13 cellular contexts compared by ENCODE assay signal in genomic region chr6:32867559-32868256, GRCh38. TPM values are rescaled to one million over a fixed set of nuclear protein-coding genes. Genes with fewer than 3 reads are reported as not detected.
DNase-seq lines count a peak whose midpoint lies in the region; ATAC-seq and TF ChIP-seq lines count a peak whose summit lies in the region.
"Had no signal": no experiment of that assay in that cellular context is flagged by ENCODE, and none has a peak within 500 bp of the region (broad histone marks: within the 10 kb centered on the region; RNA-seq: fewer than 3 reads in every experiment).

No MANE protein-coding gene starts in this region.

- no peaks in the 10 kb centered on the region for H3K9me3 ChIP-seq in Peyer's patch
- no peaks in the 10 kb centered on the region for H3K9me3 ChIP-seq in Caco-2
- H3K9me3 ChIP-seq: adrenal gland, transverse colon had no signal

- H3K4me1 ChIP-seq in Peyer's patch (peaks cover 0 to 19% (median 6%) of the 10 kb centered on the region in 4 donors), Caco-2 (peaks cover 9% of the 10 kb centered on the region; the same call in 1 of the 2 replicates)

- peak; percentile 25 for ATAC-seq in effector memory CD8-positive, alpha-beta T cell (replicated peaks)
- ATAC-seq in WTC11, result no peak

- H3K4me3 ChIP-seq in Peyer's patch, result no peak overlapping the region
- no peak overlapping the region for H3K4me3 ChIP-seq in Caco-2 (ENCODE audit: low read depth, low read length)
- H3K4me3 ChIP-seq: adrenal gland, transverse colon had no signal

- H3K27me3 Mint-ChIP-seq in activated naive CD4-positive, alpha-beta T cell treated with anti-CD3 and anti-CD28 coated beads, Interleukin-2, amount 10 ng/mL, durations not matched to agents 7 days and 5 days, result peaks cover 7% of the 10 kb centered on the region
- no peaks in the 10 kb centered on the region for H3K27me3 Mint-ChIP-seq in effector memory CD8-positive, alpha-beta T cell
- H3K27me3 Mint-ChIP-seq in Caco-2 (ENCODE audit: insufficient read depth, unreplicated experiment) (peaks cover 21% of the 10 kb centered on the region), WTC11 (ENCODE audit: low read depth) (peaks cover 16% of the 10 kb centered on the region)

- peaks cover 38% of the 10 kb centered on the region for H3K4me1 Mint-ChIP-seq in activated naive CD4-positive, alpha-beta T cell treated with anti-CD3 and anti-CD28 coated beads, Interleukin-2, amount 10 ng/mL, durations not matched to agents 7 days and 5 days
- peaks cover 11 to 16% of the 10 kb centered on the region in 2 donors for H3K4me1 Mint-ChIP-seq in effector memory CD8-positive, alpha-beta T cell (ENCODE audit: low read depth in 2 of 2)
- H3K4me1 Mint-ChIP-seq in Caco-2 (ENCODE audit: low read depth, unreplicated experiment) (no peaks in the 10 kb centered on the region), WTC11 (no peaks in the 10 kb centered on the region)

- TF ChIP-seq CTCF in Peyer's patch (IDR thresholded peaks at IDR 0.05), result no peak
- no peak for TF ChIP-seq CTCF in Caco-2 (IDR thresholded peaks at IDR 0.05; ENCODE audit: insufficient read depth in 1 of 2, low read depth in 1 of 2, low read length in 1 of 2, severe bottlenecking in 1 of 2, unreplicated experiment in 1 of 2)
- no peak for TF ChIP-seq CTCF in WTC11 (IDR thresholded peaks at IDR 0.05)

- CTCF ChIA-PET in activated naive CD4-positive, alpha-beta T cell treated with anti-CD3 and anti-CD28 coated beads, Interleukin-2, amount 10 ng/mL, durations not matched to agents 7 days and 5 days (lab: Charles Lee), result interaction anchor here (0.7 to 10.0 kb wide), 43 partner anchors 7 to 628 kb away, joined by 3 to 184 read pairs (median 4); partner anchors contain the start of genes HLA-DMA, HLA-DMB, HLA-DQB1 and PSMB8
- CTCF ChIA-PET in Caco-2 (lab: Charles Lee) (interaction anchor here (0.6 to 4.3 kb wide), 19 partner anchors 8 to 117 kb away, joined by 3 to 121 read pairs (median 5); partner anchors contain the start of genes HLA-DMA, PSMB9, TAP1 and TAP2), WTC11 (lab: Charles Lee) (interaction anchor here (0.6 to 9.2 kb wide), 56 partner anchors 9 to 1715 kb away, joined by 3 to 243 read pairs (median 4); partner anchors contain the start of genes HLA-DMA, HLA-DMB, HLA-DOB and PSMB9)

- H3K27ac Mint-ChIP-seq in activated naive CD4-positive, alpha-beta T cell treated with anti-CD3 and anti-CD28 coated beads, Interleukin-2, amount 10 ng/mL, durations not matched to agents 7 days and 5 days, result peak overlapping the region; percentile 91
- peak overlapping the region in 1 of 2 donors; percentile 82 for H3K27ac Mint-ChIP-seq in effector memory CD8-positive, alpha-beta T cell
- H3K27ac Mint-ChIP-seq in Caco-2 (ENCODE audit: unreplicated experiment), result no peak overlapping the region
- H3K27ac Mint-ChIP-seq in WTC11, result no peak overlapping the region

- H3K27ac ChIP-seq in Peyer's patch, result peak overlapping the region; percentile 48 to 74 (median 56)
- H3K27ac ChIP-seq: epithelial cell of prostate, transverse colon had no signal

- peaks cover 14% of the 10 kb centered on the region for H3K36me3 Mint-ChIP-seq in activated naive CD4-positive, alpha-beta T cell treated with anti-CD3 and anti-CD28 coated beads, Interleukin-2, amount 10 ng/mL, durations not matched to agents 7 days and 5 days
- H3K36me3 Mint-ChIP-seq in effector memory CD8-positive, alpha-beta T cell (ENCODE audit: insufficient read depth), result peaks cover 6% of the 10 kb centered on the region
- H3K36me3 Mint-ChIP-seq in Caco-2 (ENCODE audit: insufficient read depth, unreplicated experiment), result no peaks in the 10 kb centered on the region
- no peaks in the 10 kb centered on the region for H3K36me3 Mint-ChIP-seq in WTC11

- H3K9me3 Mint-ChIP-seq in activated naive CD4-positive, alpha-beta T cell treated with anti-CD3 and anti-CD28 coated beads, Interleukin-2, amount 10 ng/mL, durations not matched to agents 7 days and 5 days, result no peaks in the 10 kb centered on the region
- no peaks in the 10 kb centered on the region for H3K9me3 Mint-ChIP-seq in effector memory CD8-positive, alpha-beta T cell
- H3K9me3 Mint-ChIP-seq in Caco-2 (ENCODE audit: unreplicated experiment) (no peaks in the 10 kb centered on the region), WTC11 (no peaks in the 10 kb centered on the region; the same call in 1 of the 2 replicates)

- POLR2A ChIA-PET in Caco-2 (lab: Charles Lee), result interaction anchor here (1.1 kb wide), 1 partner anchor 29 kb away, joined by 4 read pairs; the partner anchor contains the start of gene TAP2
- POLR2A ChIA-PET in WTC11 (lab: Charles Lee), result interaction anchor here (1.1 to 1.4 kb wide), 3 partner anchors 23 to 29 kb away, joined by 3 to 7 read pairs (median 3); partner anchors contain the start of genes PSMB8 and TAP2

- TF ChIP-seq POLR2A in Peyer's patch (IDR thresholded peaks at IDR 0.05), result no peak

- intact Hi-C loops in Caco-2 (cut with micrococcal nuclease; ENCODE audit: unreplicated experiment), result loop anchor here (1.0 kb wide), 3 partner anchors 29 to 70 kb away; partner anchors contain the start of gene TAP2

- no TSS peak for BruUV-seq in Caco-2 (replicated peaks; lab: Mats Ljungman, UMichigan)

- H3K36me3 ChIP-seq in Peyer's patch, result no peaks in the 10 kb centered on the region
- no peaks in the 10 kb centered on the region for H3K36me3 ChIP-seq in Caco-2 (ENCODE audit: control insufficient read depth, insufficient read depth, low read length)
- H3K36me3 ChIP-seq: adrenal gland, transverse colon had no signal

- no peak overlapping the region for H3K4me3 Mint-ChIP-seq in activated naive CD4-positive, alpha-beta T cell treated with anti-CD3 and anti-CD28 coated beads, Interleukin-2, amount 10 ng/mL, durations not matched to agents 7 days and 5 days
- no peak overlapping the region for H3K4me3 Mint-ChIP-seq in effector memory CD8-positive, alpha-beta T cell
- H3K4me3 Mint-ChIP-seq in Caco-2 (ENCODE audit: unreplicated experiment) (no peak overlapping the region), WTC11 (no peak overlapping the region)

- DNase-seq in activated naive CD4-positive, alpha-beta T cell treated with anti-CD3 and anti-CD28 coated beads, Interleukin-2, amount 10 ng/mL, durations not matched to agents 7 days and 5 days, result no peak
- DNase-seq in activated naive CD4-positive, alpha-beta T cell (lab: John Stamatoyannopoulos, UW), result no peak
- peak in 1 of 3 donors; percentile 70 for DNase-seq in Peyer's patch
- DNase-seq in effector memory CD8-positive, alpha-beta T cell, result no peak
- no peak for DNase-seq in Caco-2
- no peak for DNase-seq in NCI-H748 treated with DMSO at 0.1 percent for 48 hours (lab: John Stamatoyannopoulos, UW)
- no peak for DNase-seq in AG20443 (ENCODE audit: low spot score)
- DNase-seq in WTC11 (ENCODE audit: low spot score), result no peak

- H3K27me3 ChIP-seq in Peyer's patch (no peaks in the 10 kb centered on the region), Caco-2 (replicated peaks; ENCODE audit: control insufficient read depth, insufficient read depth, low read length) (no peaks in the 10 kb centered on the region; the same call in 1 of the 2 replicates)

TF ChIP-seq in WTC11, 78 proteins besides CTCF, POLR2A, EP300 and RAD21 (continues in another document):
- TF ChIP-seq ZNF416 (CRISPR knock-in tag; IDR thresholded peaks at IDR 0.05), result no peak
- TF ChIP-seq SOX15 (CRISPR knock-in tag; IDR thresholded peaks at IDR 0.05), result no peak
- TF ChIP-seq MYBL2 (CRISPR knock-in tag; IDR thresholded peaks at IDR 0.05), result no peak
- no peak for TF ChIP-seq NFE2L1 (CRISPR knock-in tag; IDR thresholded peaks at IDR 0.05)
- no peak for TF ChIP-seq IRF1 (CRISPR knock-in tag; IDR thresholded peaks at IDR 0.05)
- no peak for TF ChIP-seq GTF2I (CRISPR knock-in tag; conservative IDR thresholded peaks at IDR 0.05)
- TF ChIP-seq ATF3 (CRISPR knock-in tag; conservative IDR thresholded peaks at IDR 0.05), result no peak
- no peak for TF ChIP-seq ZNF425 (CRISPR knock-in tag; conservative IDR thresholded peaks at IDR 0.05)

RNA-seq across cellular contexts. Expression of gene PSMB9, which starts 13.7 kb away (rescaled TPM):
- total RNA-seq in Peyer's patch (100 to 1,000 TPM in 1 of 4 donors, 10 to 100 TPM in 3; 53.5 to 124 (median 80.9) TPM), Caco-2 (2022) (1.3 TPM in 1 of 2 replicates, not detected in the other), WTC11 (2021) (1.8 to 4.3 TPM (median 4.0 TPM) in 3 replicates)

RNA-seq across cellular contexts. Expression of gene TAP1, which starts 14.2 kb away (rescaled TPM):
- 100 to 1,000 TPM in 3 of 4 donors, 10 to 100 TPM in 1; 25.6 to 136 (median 107) TPM for total RNA-seq in Peyer's patch
- 2.4 and 3.7 TPM in 2 replicates for total RNA-seq in Caco-2 (2022)
- total RNA-seq in WTC11 (2021), result 13.6 to 15.9 TPM (median 15.7 TPM) in 3 replicates

RNA-seq across cellular contexts. Expression of gene PSMB8, which starts 23.9 kb away (rescaled TPM):
- 100 to 1,000 TPM in 2 of 4 donors, 10 to 100 TPM in 2; 48.1 to 104 (median 96.0) TPM for total RNA-seq in Peyer's patch
- total RNA-seq in Caco-2 (2022), result 3.7 and 3.9 TPM in 2 replicates
- 13.8 to 22.0 TPM (median 19.4 TPM) in 3 replicates for total RNA-seq in WTC11 (2021)

RNA-seq across cellular contexts. Expression of gene TAP2, which starts 29.2 kb away (rescaled TPM):
- total RNA-seq in Peyer's patch (10 to 100 TPM; 16.5 to 53.2 (median 39.4) TPM), Caco-2 (2022) (10.3 and 11.9 TPM in 2 replicates), WTC11 (2021) (14.7 to 23.0 TPM (median 16.5 TPM) in 3 replicates)

RNA-seq across cellular contexts. Expression of gene HLA-DOB, which starts 50.9 kb away (rescaled TPM):
- total RNA-seq in Peyer's patch (10 to 100 TPM in 1 of 4 donors, 1 to 10 TPM in 2, under 1 TPM in 1; 0.88 to 13.2 (median 4.2) TPM), Caco-2 (2022) (0.61 and 0.65 TPM in 2 replicates), WTC11 (2021) (0.15 to 0.55 TPM (median 0.46 TPM) in 3 replicates)
- total RNA-seq: kidney epithelial cell, pulmonary artery endothelial cell had no signal

Comparison
In these comparisons a context has a peak if more than half of its experiments do, and no peak if none do; other contexts are left out.
1. RNA of gene PSMB9, which starts 13.7 kb away (total RNA-seq): 53.5 to 124 TPM in Peyer's patch; 1.8 to 4.3 TPM in WTC11 and 1.3 TPM in Caco-2; every median in the first group is over 10 times any median in the second.